Comparison of ENCODE assay signal across 26 cellular contexts in genomic region chr7:87739306-87739705, GRCh38.
"Had no signal": no experiment of that assay in that cellular context is flagged by ENCODE, and none has a peak within 500 bp of the region (broad histone marks: within the 10 kb centered on the region; RNA-seq: fewer than 3 reads in every experiment).

No MANE protein-coding gene starts in this region.

- H3K36me3 ChIP-seq: brain microvascular endothelial cell had no signal

- H3K27me3 Mint-ChIP-seq: activated CD4-positive, alpha-beta T cell treated with anti-CD3 and anti-CD28 coated beads, Interleukin-2, amount 10 ng/mL, durations not matched to agents 7 days and 5 days; activated naive CD8-positive, alpha-beta T cell; activated T-helper 17 cell treated with anti-CD3 and anti-CD28 coated beads, Interleukin-2, amount 50 U/mL, for 72 hours; central memory CD8-positive, alpha-beta T cell; dendritic cell treated with granulocyte-macrophage colony-stimulating factor and Interleukin-4, amounts not matched to agents 40 ng/mL and 50 ng/mL, for 4 days had no signal

- H3K27ac Mint-ChIP-seq: activated CD4-positive, alpha-beta memory T cell treated with anti-CD3 and anti-CD28 coated beads, Interleukin-2, amount 10 ng/mL, durations not matched to agents 7 days and 5 days; activated CD4-positive, alpha-beta T cell treated with anti-CD3 and anti-CD28 coated beads, Interleukin-2, amount 10 ng/mL, durations not matched to agents 7 days and 5 days; activated naive CD8-positive, alpha-beta T cell; activated T-helper 17 cell treated with anti-CD3 and anti-CD28 coated beads, Interleukin-2, amount 50 U/mL, for 72 hours; dendritic cell treated with granulocyte-macrophage colony-stimulating factor and Interleukin-4, amounts not matched to agents 40 ng/mL and 50 ng/mL, for 4 days; endodermal cell had no signal

- H3K36me3 Mint-ChIP-seq: activated naive CD8-positive, alpha-beta T cell had no signal

- H3K9me3 Mint-ChIP-seq: activated CD4-positive, alpha-beta memory T cell treated with anti-CD3 and anti-CD28 coated beads, Interleukin-2, amount 10 ng/mL, durations not matched to agents 7 days and 5 days; activated CD4-positive, alpha-beta T cell treated with anti-CD3 and anti-CD28 coated beads, Interleukin-2, amount 10 ng/mL, durations not matched to agents 7 days and 5 days; activated T-cell treated with anti-CD3 and anti-CD28 coated beads, Interleukin-2, amount 50 U/mL, for 4 hours; activated T-helper 17 cell treated with anti-CD3 and anti-CD28 coated beads, Interleukin-2, amount 50 U/mL, for 72 hours; central memory CD8-positive, alpha-beta T cell had no signal

- DNase-seq: activated CD4-positive, alpha-beta memory T cell treated with anti-CD3 and anti-CD28 coated beads, Interleukin-2, amount 10 ng/mL, durations not matched to agents 7 days and 5 days; activated CD4-positive, alpha-beta T cell treated with anti-CD3 and anti-CD28 coated beads for 1 hour; activated CD4-positive, alpha-beta T cell treated with anti-CD3 and anti-CD28 coated beads for 4 hours; activated CD4-positive, alpha-beta T cell treated with anti-CD3 and anti-CD28 coated beads, Interleukin-2, amount 10 ng/mL, durations not matched to agents 7 days and 5 days; activated CD4-positive, alpha-beta T cell treated with anti-CD3 and anti-CD28 coated beads, Interleukin-2, amount 50 U/mL, for 4 hours; activated CD8-positive, alpha-beta memory T cell treated with anti-CD3 and anti-CD28 coated beads, Interleukin-2, amount 50 U/mL, for 48 hours; activated effector memory CD4-positive, alpha-beta T cell treated with Interleukin-2 at 50 U/mL for 16 hours; activated gamma-delta T cell treated with Interleukin-2 at 50 U/mL for 16 hours; activated naive CD4-positive, alpha-beta T cell treated with anti-CD3 and anti-CD28 coated beads, Interleukin-2, amount 50 U/mL, for 16 hours; activated naive CD4-positive, alpha-beta T cell treated with Interleukin-2 at 50 U/mL for 16 hours; activated T-cell treated with anti-CD3 and anti-CD28 coated beads for 4 hours; activated T-cell treated with anti-CD3 and anti-CD28 coated beads, Interleukin-2, amount 50 U/mL, for 4 hours; amniotic stem cell; anterior cingulate cortex; brain microvascular endothelial cell; dorsolateral prefrontal cortex; effector memory CD4-positive, alpha-beta T cell; endodermal cell; foreskin fibroblast; head of caudate nucleus; T-helper 2 cell had no signal

- H3K4me3 ChIP-seq: coronary artery, dorsolateral prefrontal cortex had no signal

- H3K4me3 Mint-ChIP-seq: activated CD4-positive, alpha-beta memory T cell treated with anti-CD3 and anti-CD28 coated beads, Interleukin-2, amount 10 ng/mL, durations not matched to agents 7 days and 5 days; activated CD4-positive, alpha-beta T cell treated with anti-CD3 and anti-CD28 coated beads, Interleukin-2, amount 10 ng/mL, durations not matched to agents 7 days and 5 days; activated naive CD8-positive, alpha-beta T cell; activated T-cell treated with anti-CD3 and anti-CD28 coated beads, Interleukin-2, amount 50 U/mL, for 4 hours; activated T-helper 17 cell treated with anti-CD3 and anti-CD28 coated beads, Interleukin-2, amount 50 U/mL, for 72 hours; central memory CD8-positive, alpha-beta T cell; dendritic cell treated with granulocyte-macrophage colony-stimulating factor and Interleukin-4, amounts not matched to agents 40 ng/mL and 50 ng/mL, for 4 days; endodermal cell had no signal

- H3K4me1 Mint-ChIP-seq: activated CD4-positive, alpha-beta memory T cell treated with anti-CD3 and anti-CD28 coated beads, Interleukin-2, amount 10 ng/mL, durations not matched to agents 7 days and 5 days; activated CD4-positive, alpha-beta T cell treated with anti-CD3 and anti-CD28 coated beads, Interleukin-2, amount 10 ng/mL, durations not matched to agents 7 days and 5 days; activated T-helper 17 cell treated with anti-CD3 and anti-CD28 coated beads, Interleukin-2, amount 50 U/mL, for 72 hours; central memory CD8-positive, alpha-beta T cell; endodermal cell had no signal

- H3K27ac ChIP-seq: brain microvascular endothelial cell, coronary artery, dorsolateral prefrontal cortex had no signal

- H3K27me3 ChIP-seq: brain microvascular endothelial cell, dorsolateral prefrontal cortex had no signal
